Comparison of ENCODE assay signal across 1 cellular context in genomic region chr13:26476111-26476743, GRCh38.
A peak's percentile ranks its signal among the peaks of the same experiment; 100 is the strongest.
TF ChIP-seq lines count a peak whose summit lies in the region.

No MANE protein-coding gene starts in this region.

TF ChIP-seq in HepG2, 621 proteins besides CTCF, POLR2A, EP300 and RAD21 (continued from another document and continues in another):
- TF ChIP-seq HNF1B (CRISPR knock-in tag; IDR thresholded peaks at IDR 0.05): no peak
- TF ChIP-seq ZNF777 (CRISPR knock-in tag; IDR thresholded peaks at IDR 0.05): no peak
- TF ChIP-seq MTA1 (CRISPR knock-in tag; IDR thresholded peaks at IDR 0.05; ENCODE audit: borderline replicate concordance): no peak
- TF ChIP-seq ZBTB42 (CRISPR knock-in tag; IDR thresholded peaks at IDR 0.05): no peak
- TF ChIP-seq GABPB1 (CRISPR knock-in tag; IDR thresholded peaks at IDR 0.05): peak; percentile 54; the same call in 1 of the 2 replicates
- TF ChIP-seq RELA (CRISPR knock-in tag; IDR thresholded peaks at IDR 0.05): no peak
- no peak for TF ChIP-seq ATF1 (CRISPR knock-in tag; IDR thresholded peaks at IDR 0.05)
- no peak for TF ChIP-seq ZNF788 (CRISPR knock-in tag; IDR thresholded peaks at IDR 0.05; ENCODE audit: borderline replicate concordance)
- TF ChIP-seq JUND (CRISPR knock-in tag; IDR thresholded peaks at IDR 0.05): no peak
- TF ChIP-seq HDAC1 (CRISPR knock-in tag; IDR thresholded peaks at IDR 0.05): 0 out of 2 replicates have a peak, but pooled peaks have one; percentile 21
- TF ChIP-seq ATF7 (IDR thresholded peaks at IDR 0.05): no peak
- TF ChIP-seq ATF7 (CRISPR knock-in tag; IDR thresholded peaks at IDR 0.05): no peak
- peak; percentile 31; the same call in 1 of the 2 replicates for TF ChIP-seq ZNF350 (CRISPR knock-in tag; IDR thresholded peaks at IDR 0.05; ENCODE audit: borderline replicate concordance, low read depth)
- TF ChIP-seq, protein P1, sequence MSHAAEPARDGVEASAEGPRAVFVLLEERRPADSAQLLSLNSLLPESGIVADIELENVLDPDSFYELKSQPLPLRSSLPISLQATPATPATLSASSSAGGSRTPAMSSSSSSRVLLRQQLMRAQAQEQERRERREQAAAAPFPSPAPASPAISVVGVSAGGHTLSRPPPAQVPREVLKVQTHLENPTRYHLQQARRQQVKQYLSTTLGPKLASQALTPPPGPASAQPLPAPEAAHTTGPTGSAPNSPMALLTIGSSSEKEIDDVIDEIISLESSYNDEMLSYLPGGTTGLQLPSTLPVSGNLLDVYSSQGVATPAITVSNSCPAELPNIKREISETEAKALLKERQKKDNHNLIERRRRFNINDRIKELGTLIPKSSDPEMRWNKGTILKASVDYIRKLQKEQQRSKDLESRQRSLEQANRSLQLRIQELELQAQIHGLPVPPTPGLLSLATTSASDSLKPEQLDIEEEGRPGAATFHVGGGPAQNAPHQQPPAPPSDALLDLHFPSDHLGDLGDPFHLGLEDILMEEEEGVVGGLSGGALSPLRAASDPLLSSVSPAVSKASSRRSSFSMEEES (CRISPR knock-in tag; IDR thresholded peaks at IDR 0.05): no peak
- no peak for TF ChIP-seq PRPF4 (IDR thresholded peaks at IDR 0.05; ENCODE audit: low read depth, low read length, poor library complexity, severe bottlenecking)
- TF ChIP-seq, protein P2, sequence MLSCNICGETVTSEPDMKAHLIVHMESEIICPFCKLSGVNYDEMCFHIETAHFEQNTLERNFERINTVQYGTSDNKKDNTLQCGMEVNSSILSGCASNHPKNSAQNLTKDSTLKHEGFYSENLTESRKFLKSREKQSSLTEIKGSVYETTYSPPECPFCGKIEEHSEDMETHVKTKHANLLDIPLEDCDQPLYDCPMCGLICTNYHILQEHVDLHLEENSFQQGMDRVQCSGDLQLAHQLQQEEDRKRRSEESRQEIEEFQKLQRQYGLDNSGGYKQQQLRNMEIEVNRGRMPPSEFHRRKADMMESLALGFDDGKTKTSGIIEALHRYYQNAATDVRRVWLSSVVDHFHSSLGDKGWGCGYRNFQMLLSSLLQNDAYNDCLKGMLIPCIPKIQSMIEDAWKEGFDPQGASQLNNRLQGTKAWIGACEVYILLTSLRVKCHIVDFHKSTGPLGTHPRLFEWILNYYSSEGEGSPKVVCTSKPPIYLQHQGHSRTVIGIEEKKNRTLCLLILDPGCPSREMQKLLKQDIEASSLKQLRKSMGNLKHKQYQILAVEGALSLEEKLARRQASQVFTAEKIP (CRISPR knock-in tag; IDR thresholded peaks at IDR 0.05; ENCODE audit: borderline replicate concordance): no peak
- TF ChIP-seq MEIS1 (CRISPR knock-in tag; IDR thresholded peaks at IDR 0.05; ENCODE audit: borderline replicate concordance): no peak
- no peak for TF ChIP-seq SP4 (CRISPR knock-in tag; IDR thresholded peaks at IDR 0.05)
- TF ChIP-seq ATM (IDR thresholded peaks at IDR 0.05; ENCODE audit: borderline replicate concordance): no peak
- TF ChIP-seq, protein P3, sequence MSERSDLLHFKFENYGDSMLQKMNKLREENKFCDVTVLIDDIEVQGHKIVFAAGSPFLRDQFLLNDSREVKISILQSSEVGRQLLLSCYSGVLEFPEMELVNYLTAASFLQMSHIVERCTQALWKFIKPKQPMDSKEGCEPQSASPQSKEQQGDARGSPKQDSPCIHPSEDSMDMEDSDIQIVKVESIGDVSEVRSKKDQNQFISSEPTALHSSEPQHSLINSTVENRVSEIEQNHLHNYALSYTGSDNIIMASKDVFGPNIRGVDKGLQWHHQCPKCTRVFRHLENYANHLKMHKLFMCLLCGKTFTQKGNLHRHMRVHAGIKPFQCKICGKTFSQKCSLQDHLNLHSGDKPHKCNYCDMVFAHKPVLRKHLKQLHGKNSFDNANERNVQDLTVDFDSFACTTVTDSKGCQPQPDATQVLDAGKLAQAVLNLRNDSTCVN (CRISPR knock-in tag; IDR thresholded peaks at IDR 0.05; ENCODE audit: borderline replicate concordance): no peak
- no peak for TF ChIP-seq MAZ (IDR thresholded peaks at IDR 0.05; ENCODE audit: borderline replicate concordance, low read depth, low read length)
- no peak for TF ChIP-seq MAZ (CRISPR knock-in tag; IDR thresholded peaks at IDR 0.05; ENCODE audit: low read depth)
- no peak for TF ChIP-seq PRDM4 (CRISPR knock-in tag; IDR thresholded peaks at IDR 0.05; ENCODE audit: borderline replicate concordance)
- no peak for TF ChIP-seq ZNF841 (CRISPR knock-in tag; IDR thresholded peaks at IDR 0.05; ENCODE audit: borderline replicate concordance)
- TF ChIP-seq, protein P4, sequence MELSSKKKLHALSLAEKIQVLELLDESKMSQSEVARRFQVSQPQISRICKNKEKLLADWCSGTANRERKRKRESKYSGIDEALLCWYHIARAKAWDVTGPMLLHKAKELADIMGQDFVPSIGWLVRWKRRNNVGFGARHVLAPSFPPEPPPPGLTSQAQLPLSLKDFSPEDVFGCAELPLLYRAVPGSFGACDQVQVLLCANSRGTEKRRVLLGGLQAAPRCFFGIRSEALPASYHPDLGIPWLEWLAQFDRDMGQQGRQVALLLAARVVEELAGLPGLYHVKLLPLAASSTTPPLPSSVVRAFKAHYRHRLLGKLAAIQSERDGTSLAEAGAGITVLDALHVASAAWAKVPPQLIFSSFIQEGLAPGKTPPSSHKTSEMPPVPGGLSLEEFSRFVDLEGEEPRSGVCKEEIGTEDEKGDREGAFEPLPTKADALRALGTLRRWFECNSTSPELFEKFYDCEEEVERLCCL (CRISPR knock-in tag; IDR thresholded peaks at IDR 0.05; ENCODE audit: borderline replicate concordance): no peak
- no peak for TF ChIP-seq AGO2 (optimal IDR thresholded peaks at IDR 0.05; ENCODE audit: low read depth, low read length)
- no peak for TF ChIP-seq PRMT3 (CRISPR knock-in tag; IDR thresholded peaks at IDR 0.05; ENCODE audit: borderline replicate concordance, low read depth)
- no peak for TF ChIP-seq ZNF383 (CRISPR knock-in tag; IDR thresholded peaks at IDR 0.05; ENCODE audit: borderline replicate concordance)
- no peak for TF ChIP-seq ZHX2 (IDR thresholded peaks at IDR 0.05; ENCODE audit: low read depth)
- TF ChIP-seq ZHX2 (CRISPR knock-in tag; IDR thresholded peaks at IDR 0.05; ENCODE audit: borderline replicate concordance): no peak
- TF ChIP-seq ZNF713 (CRISPR knock-in tag; IDR thresholded peaks at IDR 0.05): no peak
- no peak for TF ChIP-seq ZMYM3 (CRISPR knock-in tag; IDR thresholded peaks at IDR 0.05)
- TF ChIP-seq, protein P5, sequence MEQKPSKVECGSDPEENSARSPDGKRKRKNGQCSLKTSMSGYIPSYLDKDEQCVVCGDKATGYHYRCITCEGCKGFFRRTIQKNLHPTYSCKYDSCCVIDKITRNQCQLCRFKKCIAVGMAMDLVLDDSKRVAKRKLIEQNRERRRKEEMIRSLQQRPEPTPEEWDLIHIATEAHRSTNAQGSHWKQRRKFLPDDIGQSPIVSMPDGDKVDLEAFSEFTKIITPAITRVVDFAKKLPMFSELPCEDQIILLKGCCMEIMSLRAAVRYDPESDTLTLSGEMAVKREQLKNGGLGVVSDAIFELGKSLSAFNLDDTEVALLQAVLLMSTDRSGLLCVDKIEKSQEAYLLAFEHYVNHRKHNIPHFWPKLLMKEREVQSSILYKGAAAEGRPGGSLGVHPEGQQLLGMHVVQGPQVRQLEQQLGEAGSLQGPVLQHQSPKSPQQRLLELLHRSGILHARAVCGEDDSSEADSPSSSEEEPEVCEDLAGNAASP (CRISPR knock-in tag; IDR thresholded peaks at IDR 0.05; ENCODE audit: borderline replicate concordance): peak; percentile 36; the same call in 1 of the 2 replicates
- TF ChIP-seq HNRNPLL (IDR thresholded peaks at IDR 0.05; ENCODE audit: low read depth, low read length, poor library complexity, severe bottlenecking): no peak
- no peak for TF ChIP-seq SOX5 (CRISPR knock-in tag; IDR thresholded peaks at IDR 0.05; ENCODE audit: borderline replicate concordance)
- no peak for TF ChIP-seq GLMP (CRISPR knock-in tag; IDR thresholded peaks at IDR 0.05; ENCODE audit: borderline replicate concordance)
- peak; percentile 60 for TF ChIP-seq RXRA (CRISPR knock-in tag; IDR thresholded peaks at IDR 0.05)
- TF ChIP-seq ZNF251 (CRISPR knock-in tag; IDR thresholded peaks at IDR 0.05): no peak
- TF ChIP-seq, protein P6, sequence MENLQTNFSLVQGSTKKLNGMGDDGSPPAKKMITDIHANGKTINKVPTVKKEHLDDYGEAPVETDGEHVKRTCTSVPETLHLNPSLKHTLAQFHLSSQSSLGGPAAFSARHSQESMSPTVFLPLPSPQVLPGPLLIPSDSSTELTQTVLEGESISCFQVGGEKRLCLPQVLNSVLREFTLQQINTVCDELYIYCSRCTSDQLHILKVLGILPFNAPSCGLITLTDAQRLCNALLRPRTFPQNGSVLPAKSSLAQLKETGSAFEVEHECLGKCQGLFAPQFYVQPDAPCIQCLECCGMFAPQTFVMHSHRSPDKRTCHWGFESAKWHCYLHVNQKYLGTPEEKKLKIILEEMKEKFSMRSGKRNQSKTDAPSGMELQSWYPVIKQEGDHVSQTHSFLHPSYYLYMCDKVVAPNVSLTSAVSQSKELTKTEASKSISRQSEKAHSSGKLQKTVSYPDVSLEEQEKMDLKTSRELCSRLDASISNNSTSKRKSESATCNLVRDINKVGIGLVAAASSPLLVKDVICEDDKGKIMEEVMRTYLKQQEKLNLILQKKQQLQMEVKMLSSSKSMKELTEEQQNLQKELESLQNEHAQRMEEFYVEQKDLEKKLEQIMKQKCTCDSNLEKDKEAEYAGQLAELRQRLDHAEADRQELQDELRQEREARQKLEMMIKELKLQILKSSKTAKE (CRISPR knock-in tag; IDR thresholded peaks at IDR 0.05; ENCODE audit: borderline replicate concordance): no peak
